In the genomic region with DNA sequence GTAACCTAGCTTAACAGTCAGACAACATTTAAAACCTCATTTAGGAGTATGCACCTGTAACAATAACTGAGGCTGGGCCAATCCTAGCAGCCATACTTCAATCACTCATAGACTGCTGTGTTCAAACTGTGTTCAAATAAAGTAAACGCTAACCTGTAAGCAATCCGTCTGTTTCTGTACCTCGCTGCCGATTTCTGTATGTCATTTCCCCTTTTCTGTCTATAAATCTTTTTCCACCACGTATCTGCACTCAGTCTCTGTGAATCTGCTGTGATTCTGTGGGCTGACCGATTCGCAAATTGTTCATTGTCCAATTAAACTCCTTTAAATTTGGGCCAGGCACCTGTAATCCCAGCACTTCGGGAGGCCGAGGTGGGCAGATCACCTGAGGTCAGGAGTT, we compare ENCODE assay signal across 30 cellular contexts. TPM values are rescaled to one million over a fixed set of nuclear protein-coding genes. Genes with fewer than 3 reads are reported as not detected.
"Had no signal": no experiment of that assay in that cellular context is flagged by ENCODE, and none has a peak within 500 bp of the region (broad histone marks: within the 10 kb centered on the region; RNA-seq: fewer than 3 reads in every experiment).

No MANE protein-coding gene starts in this region.

- DNase-seq: activated CD4-positive, alpha-beta memory T cell treated with anti-CD3 and anti-CD28 coated beads, Interleukin-2, amount 10 ng/mL, durations not matched to agents 7 days and 5 days; activated CD4-positive, alpha-beta T cell treated with anti-CD3 and anti-CD28 coated beads for 36 hours; activated CD4-positive, alpha-beta T cell treated with anti-CD3 and anti-CD28 coated beads, Interleukin-2, amount 50 U/mL, for 1 hour; activated effector memory CD4-positive, alpha-beta T cell treated with anti-CD3 and anti-CD28 coated beads, Interleukin-2, amount 50 U/mL, for 16 hours; activated naive CD4-positive, alpha-beta T cell; activated T-cell treated with anti-CD3 and anti-CD28 coated beads, Interleukin-2, amount 50 U/mL, for 1 hour; activated T-cell treated with anti-CD3 and anti-CD28 coated beads, Interleukin-2, amount 50 U/mL, for 72 hours; adrenal gland; caudate nucleus; cerebellar nuclear complex; NCI-H1048; NCI-H1105 treated with DMSO at 0.1 percent for 48 hours; NCI-H1436; NCI-H1694; NCI-H1930; NCI-H2081 treated with DMSO at 0.1 percent for 48 hours; NCI-H226; NCI-H446 treated with DMSO at 0.1 percent for 48 hours; NCI-H524; NCI-H69; NCI-H82; OCI-M1; Right ventricle myocardium superior had no signal

- H3K27me3 ChIP-seq: adrenal gland had no signal

- H3K4me3 ChIP-seq: adrenal gland had no signal

- H3K27ac Mint-ChIP-seq: activated CD4-positive, alpha-beta memory T cell treated with anti-CD3 and anti-CD28 coated beads, Interleukin-2, amount 10 ng/mL, durations not matched to agents 7 days and 5 days; activated CD4-positive, alpha-beta T cell treated with anti-CD3 and anti-CD28 coated beads for 36 hours; activated T-cell treated with anti-CD3 and anti-CD28 coated beads, Interleukin-2, amount 50 U/mL, for 72 hours; T-helper 1 cell treated with Interleukin-12 subunit alpha and Interleukin-12 subunit beta and Interleukin-4 antibody, amounts not matched to agents 30 μg/mL and 1 μg/mL, for 36 hours; T-helper 2 cell treated with Interferon-gamma antibody and Interleukin-4, amounts not matched to agents 5 μg/mL and 100 μg/mL, for 36 hours had no signal

- H3K36me3 Mint-ChIP-seq: activated naive CD4-positive, alpha-beta T cell treated with anti-CD3 and anti-CD28 coated beads, Interleukin-2, amount 50 U/mL, for 72 hours; brain had no signal

- H3K9me3 ChIP-seq: adrenal gland had no signal

- H3K27me3 Mint-ChIP-seq: activated CD4-positive, alpha-beta memory T cell treated with anti-CD3 and anti-CD28 coated beads, Interleukin-2, amount 10 ng/mL, durations not matched to agents 7 days and 5 days; activated CD4-positive, alpha-beta T cell treated with anti-CD3 and anti-CD28 coated beads for 36 hours; activated T-helper 17 cell treated with anti-CD3 and anti-CD28 coated beads, Interleukin-2, amount 50 U/mL, for 72 hours had no signal

- ATAC-seq: activated CD4-positive, alpha-beta T cell treated with anti-CD3 and anti-CD28 coated beads for 36 hours; activated CD4-positive, CD25-positive, alpha-beta regulatory T cell treated with anti-CD3 and anti-CD28 coated beads, Interleukin-2, amount 50 U/mL, for 24 hours; activated naive CD4-positive, alpha-beta T cell treated with anti-CD3 and anti-CD28 coated beads, Interleukin-2, amount 50 U/mL, for 72 hours; activated T-cell treated with anti-CD3 and anti-CD28 coated beads, Interleukin-2, amount 50 U/mL, for 72 hours; activated T-helper 17 cell treated with anti-CD3 and anti-CD28 coated beads, Interleukin-2, amount 50 U/mL, for 72 hours had no signal

- H3K27ac ChIP-seq: adrenal gland had no signal

- H3K4me3 Mint-ChIP-seq: activated CD4-positive, alpha-beta memory T cell treated with anti-CD3 and anti-CD28 coated beads, Interleukin-2, amount 10 ng/mL, durations not matched to agents 7 days and 5 days; activated CD4-positive, alpha-beta T cell treated with anti-CD3 and anti-CD28 coated beads for 36 hours; activated T-cell treated with anti-CD3 and anti-CD28 coated beads, Interleukin-2, amount 50 U/mL, for 72 hours; activated T-helper 17 cell treated with anti-CD3 and anti-CD28 coated beads, Interleukin-2, amount 50 U/mL, for 72 hours; brain; T-helper 1 cell treated with Interleukin-12 subunit alpha and Interleukin-12 subunit beta and Interleukin-4 antibody, amounts not matched to agents 30 μg/mL and 1 μg/mL, for 36 hours; T-helper 2 cell treated with Interferon-gamma antibody and Interleukin-4, amounts not matched to agents 5 μg/mL and 100 μg/mL, for 36 hours had no signal

- H3K9me3 Mint-ChIP-seq: activated CD4-positive, alpha-beta memory T cell treated with anti-CD3 and anti-CD28 coated beads, Interleukin-2, amount 10 ng/mL, durations not matched to agents 7 days and 5 days; activated naive CD4-positive, alpha-beta T cell treated with anti-CD3 and anti-CD28 coated beads, Interleukin-2, amount 50 U/mL, for 72 hours; activated T-cell treated with anti-CD3 and anti-CD28 coated beads, Interleukin-2, amount 50 U/mL, for 72 hours; activated T-helper 17 cell treated with anti-CD3 and anti-CD28 coated beads, Interleukin-2, amount 50 U/mL, for 72 hours; T-helper 1 cell treated with Interleukin-12 subunit alpha and Interleukin-12 subunit beta and Interleukin-4 antibody, amounts not matched to agents 30 μg/mL and 1 μg/mL, for 36 hours; T-helper 2 cell treated with Interferon-gamma antibody and Interleukin-4, amounts not matched to agents 5 μg/mL and 100 μg/mL, for 36 hours had no signal

- H3K4me1 ChIP-seq: adrenal gland had no signal

- H3K36me3 ChIP-seq: adrenal gland had no signal

RNA-seq across cellular contexts. Expression of gene APOBEC3H, which starts 12.3 kb away (rescaled TPM):
- total RNA-seq: M059J, Right ventricle myocardium superior had no signal
